Comparison of ENCODE assay signal across 16 cellular contexts in the genomic region with DNA sequence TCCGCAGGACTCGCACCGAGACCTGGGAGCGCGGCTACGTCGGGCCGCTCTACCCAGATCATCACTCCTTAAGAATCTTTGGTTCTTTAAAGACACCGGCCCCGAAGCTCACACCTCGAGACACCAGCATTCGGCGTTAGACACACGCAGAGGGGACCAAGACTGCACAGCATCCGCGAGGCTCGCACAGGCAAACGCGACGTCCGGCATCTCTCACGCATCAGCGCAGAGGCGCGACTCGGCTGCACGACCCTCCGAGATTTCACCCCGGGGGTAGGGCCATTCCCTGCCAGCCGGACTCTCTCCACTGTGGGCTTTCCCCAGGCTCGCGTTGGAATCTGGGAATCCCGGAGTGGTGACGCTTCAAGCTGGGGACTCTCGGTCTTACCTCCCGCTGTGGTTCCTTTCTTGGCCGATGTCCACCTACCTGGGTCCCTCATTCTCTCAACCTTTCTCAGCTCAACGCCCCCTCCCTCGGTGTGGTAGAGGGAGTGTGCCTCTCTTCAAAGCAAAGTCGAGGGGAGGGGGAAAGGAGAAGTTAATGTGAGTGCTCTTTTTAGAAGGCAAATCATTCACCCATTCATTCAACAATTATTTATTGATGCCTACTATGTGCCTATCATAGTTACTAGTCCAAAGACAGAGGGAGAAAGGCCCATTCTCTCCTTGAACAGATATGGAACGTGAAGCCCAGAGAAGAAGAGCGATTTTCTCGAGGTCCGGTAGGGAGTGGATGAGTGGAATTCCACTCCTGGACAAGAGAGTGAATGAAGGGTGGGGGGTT. TPM values are rescaled to one million over a fixed set of nuclear protein-coding genes. Genes with fewer than 3 reads are reported as not detected.
A peak's percentile ranks its signal among the peaks of the same experiment; 100 is the strongest.
DNase-seq lines count a peak whose midpoint lies in the region; ATAC-seq and TF ChIP-seq lines count a peak whose summit lies in the region.
"Had no signal": no experiment of that assay in that cellular context is flagged by ENCODE, and none has a peak within 500 bp of the region (broad histone marks: within the 10 kb centered on the region; RNA-seq: fewer than 3 reads in every experiment).

No MANE protein-coding gene starts in this region.

- in situ Hi-C loops in transverse colon (cut with MboI; ENCODE audit: low pct_ligation_motif_present in 1 of 4, low pct_unique_long_range_greater_than_20kb in 1 of 4, low sequenced_read_pairs in 3 of 4) (no loop called here), gastrocnemius medialis (cut with MboI; ENCODE audit: low sequenced_read_pairs in 4 of 4) (no loop called here)

- peaks cover 100% of the 10 kb centered on the region for H3K27me3 ChIP-seq in transverse colon
- H3K27me3 ChIP-seq in gastrocnemius medialis = peaks cover 100% of the 10 kb centered on the region in 3 donors
- peaks cover under 1 to 100% (median 74%) of the 10 kb centered on the region in 4 donors for H3K27me3 ChIP-seq in upper lobe of left lung

- WGBS in mesodermal cell (ENCODE audit: insufficient coverage in 2 of 2), 2 experiments = 1% methylated on average over 37 to 38 of the region's 44 CpGs
- WGBS in transverse colon (ENCODE audit: low coverage in 1 of 2), 2 donors = 8 to 10% methylated on average over 4 to 44 of the region's 44 CpGs
- WGBS in upper lobe of left lung, 2 donors = 4 to 5% methylated on average over 17 to 44 of the region's 44 CpGs

- peak overlapping the region; percentile 62 for H3K27ac Mint-ChIP-seq in activated naive CD8-positive, alpha-beta T cell
- H3K27ac Mint-ChIP-seq: CD14-positive monocyte had no signal

- peak overlapping the region; percentile 78 for H3K4me3 Mint-ChIP-seq in activated naive CD8-positive, alpha-beta T cell

- peaks cover 59% of the 10 kb centered on the region for H3K4me1 Mint-ChIP-seq in activated naive CD8-positive, alpha-beta T cell (ENCODE audit: low read depth)

- peaks cover 65% of the 10 kb centered on the region for H3K27me3 Mint-ChIP-seq in activated naive CD8-positive, alpha-beta T cell

- TF ChIP-seq CTCF in transverse colon (IDR thresholded peaks at IDR 0.05) = no peak
- no peak for TF ChIP-seq CTCF in gastrocnemius medialis (IDR thresholded peaks at IDR 0.05 in 4 of 5, conservative IDR thresholded peaks at IDR 0.05 in 1 of 5)
- no peak for TF ChIP-seq CTCF in upper lobe of left lung (IDR thresholded peaks at IDR 0.05)

- peak overlapping the region; percentile 84 for H3K27ac ChIP-seq in mesodermal cell (ENCODE audit: low read depth, low read length, severe bottlenecking)
- H3K27ac ChIP-seq in transverse colon = peak overlapping the region; percentile 56 to 91 (median 78)
- H3K27ac ChIP-seq in gastrocnemius medialis = no peak overlapping the region
- H3K27ac ChIP-seq in upper lobe of left lung = no peak overlapping the region
- H3K27ac ChIP-seq: ovary, thoracic aorta had no signal

- ATAC-seq in Right ventricle myocardium inferior (no peak), gastrocnemius medialis (no peak), upper lobe of left lung (ENCODE audit: low FRiP score in 2 of 2) (no peak)

- DNase-seq in cardiac septum (ENCODE audit: low spot score) (peak; percentile 76), Right ventricle myocardium inferior (ENCODE audit: missing footprints) (no peak), transverse colon (no peak), GDM1 (lab: John Stamatoyannopoulos, UW) (no peak), gastrocnemius medialis (no peak), upper lobe of left lung (no peak)
- DNase-seq: GOT3; KG1; NCI-H2171 treated with DMSO at 0.1 percent for 48 hours; ovary; stimulated activated CD4-positive, alpha-beta T cell treated with anti-CD3 and anti-CD28 coated beads, Interleukin-4, amount 100 ng/mL, for 4 hours had no signal

- H3K36me3 Mint-ChIP-seq in activated naive CD8-positive, alpha-beta T cell = no peaks in the 10 kb centered on the region

- no peaks in the 10 kb centered on the region for H3K9me3 Mint-ChIP-seq in activated naive CD8-positive, alpha-beta T cell (ENCODE audit: low read depth)

- H3K4me3 ChIP-seq in mesodermal cell (ENCODE audit: extremely low read depth, insufficient read depth, low read length, poor library complexity, severe bottlenecking) = peak overlapping the region; percentile 82
- H3K4me3 ChIP-seq in transverse colon = peak overlapping the region in 2 of 4 donors; percentile 15 to 51
- H3K4me3 ChIP-seq in gastrocnemius medialis = peak overlapping the region in 2 of 4 donors; percentile 36 to 45
- no peak overlapping the region for H3K4me3 ChIP-seq in upper lobe of left lung
- H3K4me3 ChIP-seq: ovary had no signal

- intact Hi-C loops in cardiac septum (cut with DNase I) (no loop called here), Right ventricle myocardium inferior (cut with DNase I) (loop anchor here (10.0 kb wide), 2 partner anchors 275 to 375 kb away; a partner anchor contains a TSS), transverse colon (cut with DNase I; ENCODE audit: low total_unique reads) (loop anchor here (10.0 kb wide), 1 partner anchor 45 kb away; no protein-coding TSS in a partner anchor), gastrocnemius medialis (cut with DNase I; ENCODE audit: low total_unique reads) (no loop called here)

- TF ChIP-seq EP300 in transverse colon (IDR thresholded peaks at IDR 0.05; ENCODE audit: low read depth) (no peak), upper lobe of left lung (IDR thresholded peaks at IDR 0.05) (no peak)

- peaks cover 32% of the 10 kb centered on the region for H3K36me3 ChIP-seq in mesodermal cell (ENCODE audit: control insufficient read depth, insufficient read depth, low read length)
- no peaks in the 10 kb centered on the region for H3K36me3 ChIP-seq in transverse colon
- H3K36me3 ChIP-seq in gastrocnemius medialis = no peaks in the 10 kb centered on the region
- H3K36me3 ChIP-seq in upper lobe of left lung = no peaks in the 10 kb centered on the region
- H3K36me3 ChIP-seq: ovary, thoracic aorta had no signal

- TF ChIP-seq POLR2A in transverse colon (IDR thresholded peaks at IDR 0.05) = no peak
- TF ChIP-seq POLR2A in gastrocnemius medialis (IDR thresholded peaks at IDR 0.05) = no peak
- TF ChIP-seq POLR2A in upper lobe of left lung (IDR thresholded peaks at IDR 0.05) = no peak

- peaks cover 33% of the 10 kb centered on the region for H3K4me1 ChIP-seq in mesodermal cell (ENCODE audit: control insufficient read depth, insufficient read depth, low read length, poor library complexity, severe bottlenecking)
- peaks cover 7 to 67% (median 46%) of the 10 kb centered on the region in 4 donors for H3K4me1 ChIP-seq in transverse colon
- peaks cover 18 to 58% of the 10 kb centered on the region in 2 donors for H3K4me1 ChIP-seq in gastrocnemius medialis
- H3K4me1 ChIP-seq in upper lobe of left lung = peaks cover 38 to 67% (median 44%) of the 10 kb centered on the region in 4 donors

- H3K9me3 ChIP-seq in mesodermal cell (ENCODE audit: control insufficient read depth, low read length) (no peaks in the 10 kb centered on the region), transverse colon (no peaks in the 10 kb centered on the region), gastrocnemius medialis (no peaks in the 10 kb centered on the region), upper lobe of left lung (no peaks in the 10 kb centered on the region)
- H3K9me3 ChIP-seq: ovary, thoracic aorta had no signal

RNA-seq across cellular contexts. Expression of a gene that starts 1.3 kb away (rescaled TPM):
- total RNA-seq in cardiac septum (18.3 TPM), Right ventricle myocardium inferior (29.8 TPM), transverse colon (1 to 10 TPM; 6.7 to 8.0 (median 7.4) TPM), gastrocnemius medialis (not detected), upper lobe of left lung (1 to 10 TPM in 1 of 6 donors, not detected in 5; 1.7 TPM)
- 366 TPM for polyA plus RNA-seq in mesodermal cell (2013, experiment 1 of 2)
- 464 TPM for polyA plus RNA-seq in mesodermal cell (2013, experiment 2 of 2)
- total RNA-seq: ovary, thoracic aorta had no signal
- polyA plus RNA-seq: adipose tissue, CD14-positive monocyte, ovary had no signal

RNA-seq across cellular contexts. Expression of a gene that starts 33.6 kb away (rescaled TPM):
- 32.3 TPM for total RNA-seq in cardiac septum
- total RNA-seq in Right ventricle myocardium inferior = 39.2 TPM
- 60.6 TPM for polyA plus RNA-seq in mesodermal cell (2013, experiment 1 of 2)
- polyA plus RNA-seq in mesodermal cell (2013, experiment 2 of 2) = 64.0 TPM
- 10 to 100 TPM; 26.3 to 47.1 (median 33.1) TPM for total RNA-seq in transverse colon
- total RNA-seq in gastrocnemius medialis = 10 to 100 TPM; 18.8 to 35.6 (median 25.5) TPM
- total RNA-seq in upper lobe of left lung = 10 to 100 TPM; 34.0 to 52.8 (median 37.8) TPM

Comparison
In these comparisons a context has a peak if more than half of its experiments do, and no peak if none do; other contexts are left out.
1. intact Hi-C loops: an anchor here in Right ventricle myocardium inferior (10.0 kb wide) and transverse colon (10.0 kb wide); none called in cardiac septum and gastrocnemius medialis.
2. H3K27ac ChIP-seq: peak in mesodermal cell (single experiment) and transverse colon (4 of 4); none in gastrocnemius medialis (0 of 4) and upper lobe of left lung (0 of 4).